ENCODE assay signal across 1 cellular context in the genomic region with DNA sequence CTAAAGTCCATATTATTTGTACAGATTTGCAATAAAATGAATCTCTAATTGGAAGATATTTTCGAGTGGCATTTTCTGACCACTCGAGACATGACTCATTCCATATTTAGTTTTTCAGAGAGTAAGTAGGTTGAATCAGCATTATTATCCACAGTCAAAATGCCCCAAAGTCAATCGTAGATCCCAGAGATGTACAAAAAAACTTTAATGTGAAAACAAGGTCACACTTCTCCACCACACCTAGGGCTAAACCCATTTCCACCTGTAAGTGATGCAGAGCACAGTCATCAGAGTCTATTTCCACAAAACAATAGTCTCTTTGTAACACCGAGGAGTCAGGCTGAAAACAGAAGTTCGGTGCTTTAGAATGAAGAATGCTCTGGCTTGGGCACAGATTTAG.
TF ChIP-seq lines count a peak whose summit lies in the region.

No MANE protein-coding gene starts in this region.

TF ChIP-seq in HCT116, 20 proteins besides CTCF, POLR2A, EP300 and RAD21:
- TF ChIP-seq EGR1 (IDR thresholded peaks at IDR 0.05; ENCODE audit: low read depth): no peak
- TF ChIP-seq MAX (IDR thresholded peaks at IDR 0.05): no peak
- TF ChIP-seq, protein P1, sequence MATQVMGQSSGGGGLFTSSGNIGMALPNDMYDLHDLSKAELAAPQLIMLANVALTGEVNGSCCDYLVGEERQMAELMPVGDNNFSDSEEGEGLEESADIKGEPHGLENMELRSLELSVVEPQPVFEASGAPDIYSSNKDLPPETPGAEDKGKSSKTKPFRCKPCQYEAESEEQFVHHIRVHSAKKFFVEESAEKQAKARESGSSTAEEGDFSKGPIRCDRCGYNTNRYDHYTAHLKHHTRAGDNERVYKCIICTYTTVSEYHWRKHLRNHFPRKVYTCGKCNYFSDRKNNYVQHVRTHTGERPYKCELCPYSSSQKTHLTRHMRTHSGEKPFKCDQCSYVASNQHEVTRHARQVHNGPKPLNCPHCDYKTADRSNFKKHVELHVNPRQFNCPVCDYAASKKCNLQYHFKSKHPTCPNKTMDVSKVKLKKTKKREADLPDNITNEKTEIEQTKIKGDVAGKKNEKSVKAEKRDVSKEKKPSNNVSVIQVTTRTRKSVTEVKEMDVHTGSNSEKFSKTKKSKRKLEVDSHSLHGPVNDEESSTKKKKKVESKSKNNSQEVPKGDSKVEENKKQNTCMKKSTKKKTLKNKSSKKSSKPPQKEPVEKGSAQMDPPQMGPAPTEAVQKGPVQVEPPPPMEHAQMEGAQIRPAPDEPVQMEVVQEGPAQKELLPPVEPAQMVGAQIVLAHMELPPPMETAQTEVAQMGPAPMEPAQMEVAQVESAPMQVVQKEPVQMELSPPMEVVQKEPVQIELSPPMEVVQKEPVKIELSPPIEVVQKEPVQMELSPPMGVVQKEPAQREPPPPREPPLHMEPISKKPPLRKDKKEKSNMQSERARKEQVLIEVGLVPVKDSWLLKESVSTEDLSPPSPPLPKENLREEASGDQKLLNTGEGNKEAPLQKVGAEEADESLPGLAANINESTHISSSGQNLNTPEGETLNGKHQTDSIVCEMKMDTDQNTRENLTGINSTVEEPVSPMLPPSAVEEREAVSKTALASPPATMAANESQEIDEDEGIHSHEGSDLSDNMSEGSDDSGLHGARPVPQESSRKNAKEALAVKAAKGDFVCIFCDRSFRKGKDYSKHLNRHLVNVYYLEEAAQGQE (IDR thresholded peaks at IDR 0.05; ENCODE audit: low read depth): no peak
- TF ChIP-seq ELF1 (IDR thresholded peaks at IDR 0.05; ENCODE audit: borderline replicate concordance, low read depth): no peak
- TF ChIP-seq CEBPB (IDR thresholded peaks at IDR 0.05; ENCODE audit: low read depth): no peak
- TF ChIP-seq YY1 (IDR thresholded peaks at IDR 0.05; ENCODE audit: extremely low read depth, insufficient replicate concordance, low read depth, low read length): no peak
- TF ChIP-seq CBX3 (IDR thresholded peaks at IDR 0.05; ENCODE audit: low read depth): no peak
- no peak for TF ChIP-seq EZH2phosphoT487 (IDR thresholded peaks at IDR 0.05; ENCODE audit: borderline replicate concordance)
